Comparison of ENCODE assay signal across 25 cellular contexts in genomic region chr3:128575777-128576176, GRCh38.
"Had no signal": no experiment of that assay in that cellular context is flagged by ENCODE, and none has a peak within 500 bp of the region (broad histone marks: within the 10 kb centered on the region; RNA-seq: fewer than 3 reads in every experiment).

No MANE protein-coding gene starts in this region.

- H3K27ac ChIP-seq: lower lobe of right lung, neutrophil, parathyroid adenoma, psoas muscle, sigmoid colon, spleen, suprapubic skin, thoracic aorta, tibial artery, upper lobe of right lung had no signal

- H3K27ac Mint-ChIP-seq: immature natural killer cell; naive thymus-derived CD4-positive, alpha-beta T cell; natural killer cell treated with Interleukin-12 subunit alpha and Interleukin-12 subunit beta and Interleukin-15 and Interleukin-18, amount 100 ng/mL, for 72 hours; stimulated activated effector memory CD8-positive, alpha-beta T cell treated with anti-CD3 and anti-CD28 coated beads, Interleukin-12 subunit alpha, Interleukin-12 subunit beta, amount 100 ng/mL, for 72 hours; stimulated activated naive CD8-positive, alpha-beta T cell treated with anti-CD3 and anti-CD28 coated beads, Interleukin-15, Interleukin-2, amounts not matched to agents 100 ng/mL and 50 ng/mL, for 24 hours had no signal

- H3K36me3 Mint-ChIP-seq: immature natural killer cell; naive thymus-derived CD4-positive, alpha-beta T cell; natural killer cell treated with Interleukin-12 subunit alpha and Interleukin-12 subunit beta and Interleukin-15 and Interleukin-18, amount 100 ng/mL, for 72 hours; stimulated activated effector memory CD8-positive, alpha-beta T cell treated with anti-CD3 and anti-CD28 coated beads, Interleukin-12 subunit alpha, Interleukin-12 subunit beta, amount 100 ng/mL, for 72 hours had no signal

- H3K4me3 ChIP-seq: lower lobe of right lung, mucosa of descending colon, psoas muscle, sigmoid colon, spleen, suprapubic skin, thoracic aorta, tibial artery, upper lobe of right lung had no signal

- H3K36me3 ChIP-seq: lower lobe of right lung, neutrophil, sigmoid colon, spleen, suprapubic skin, thoracic aorta, tibial artery, upper lobe of right lung had no signal

- H3K9me3 ChIP-seq: mucosa of descending colon, neutrophil, psoas muscle, thoracic aorta, upper lobe of right lung had no signal

- H2AFZ ChIP-seq: parathyroid adenoma had no signal

- H3K4me1 ChIP-seq: parathyroid adenoma, psoas muscle, sigmoid colon, tibial artery had no signal

- ATAC-seq: left colon; mucosa of descending colon; naive thymus-derived CD4-positive, alpha-beta T cell; natural killer cell treated with Interleukin-12 subunit alpha and Interleukin-12 subunit beta and Interleukin-15 and Interleukin-18, amount 100 ng/mL, for 72 hours; stimulated activated effector memory CD8-positive, alpha-beta T cell treated with anti-CD3 and anti-CD28 coated beads, Interleukin-12 subunit alpha, Interleukin-12 subunit beta, amount 100 ng/mL, for 72 hours; upper lobe of right lung had no signal

- DNase-seq: hypothalamus; immature natural killer cell; kidney; left colon; lower lobe of right lung; midbrain; mucosa of descending colon; naive thymus-derived CD4-positive, alpha-beta T cell; occipital lobe; psoas muscle; sigmoid colon; small intestine; spleen; stimulated activated CD4-positive, alpha-beta T cell treated with anti-CD3 and anti-CD28 coated beads, Interleukin-4, amount 100 ng/mL, for 24 hours; stimulated activated naive CD4-positive, alpha-beta T cell; tibial artery; trophoblast cell; upper lobe of right lung had no signal

- H3K9ac ChIP-seq: parathyroid adenoma had no signal

- H3K9me3 Mint-ChIP-seq: immature natural killer cell; natural killer cell treated with Interleukin-12 subunit alpha and Interleukin-12 subunit beta and Interleukin-15 and Interleukin-18, amount 100 ng/mL, for 72 hours; stimulated activated effector memory CD8-positive, alpha-beta T cell treated with anti-CD3 and anti-CD28 coated beads, Interleukin-12 subunit alpha, Interleukin-12 subunit beta, amount 100 ng/mL, for 72 hours; stimulated activated naive CD8-positive, alpha-beta T cell treated with anti-CD3 and anti-CD28 coated beads, Interleukin-15, Interleukin-2, amounts not matched to agents 100 ng/mL and 50 ng/mL, for 24 hours had no signal

- H3K4me3 Mint-ChIP-seq: immature natural killer cell; naive thymus-derived CD4-positive, alpha-beta T cell; natural killer cell treated with Interleukin-12 subunit alpha and Interleukin-12 subunit beta and Interleukin-15 and Interleukin-18, amount 100 ng/mL, for 72 hours; stimulated activated effector memory CD8-positive, alpha-beta T cell treated with anti-CD3 and anti-CD28 coated beads, Interleukin-12 subunit alpha, Interleukin-12 subunit beta, amount 100 ng/mL, for 72 hours; stimulated activated naive CD8-positive, alpha-beta T cell treated with anti-CD3 and anti-CD28 coated beads, Interleukin-15, Interleukin-2, amounts not matched to agents 100 ng/mL and 50 ng/mL, for 24 hours had no signal

- H3K79me2 ChIP-seq: parathyroid adenoma had no signal
